Comparison of ENCODE assay signal across 34 cellular contexts in genomic region chr10:116043304-116043703, GRCh38.
"Had no signal": no experiment of that assay in that cellular context is flagged by ENCODE, and none has a peak within 500 bp of the region (broad histone marks: within the 10 kb centered on the region; RNA-seq: fewer than 3 reads in every experiment).

No MANE protein-coding gene starts in this region.

- H3K9me3 ChIP-seq: MG63 had no signal

- H3K9ac ChIP-seq: KMS-11 had no signal

- H3K27me3 ChIP-seq: MG63 had no signal

- H3K36me3 ChIP-seq: MG63 had no signal

- H3K4me2 ChIP-seq: KMS-11 had no signal

- DNase-seq: Karpas-422, Kasumi-1, MG63, MM.1S, MV-4-11, NCI-H1048, NCI-H1092, NCI-H1092 treated with DMSO at 0.1 percent for 48 hours, NCI-H1105, NCI-H1105 treated with DMSO at 0.1 percent for 48 hours, NCI-H1417 treated with DMSO at 0.1 percent for 48 hours, NCI-H1436, NCI-H1436 treated with DMSO at 0.1 percent for 48 hours, NCI-H146, NCI-H1694, NCI-H1694 treated with DMSO at 0.1 percent for 48 hours, NCI-H1930, NCI-H2029, NCI-H2029 treated with DMSO at 0.1 percent for 48 hours, NCI-H2081, NCI-H2107, NCI-H2171, NCI-H2227 treated with DMSO at 0.1 percent for 48 hours, NCI-H226, NCI-H345, NCI-H446, NCI-H446 treated with DMSO at 0.1 percent for 48 hours, NCI-H510A, NCI-H510A treated with DMSO at 0.1 percent for 48 hours, NCI-H524, NCI-H524 treated with DMSO at 0.1 percent for 48 hours, NCI-H526, NCI-H526 treated with DMSO at 0.1 percent for 48 hours had no signal

- H3K4me3 ChIP-seq: MG63 had no signal

- H3K27ac ChIP-seq: KMS-11 had no signal
